Comparison of ENCODE assay signal across 1 cellular context in the genomic region with DNA sequence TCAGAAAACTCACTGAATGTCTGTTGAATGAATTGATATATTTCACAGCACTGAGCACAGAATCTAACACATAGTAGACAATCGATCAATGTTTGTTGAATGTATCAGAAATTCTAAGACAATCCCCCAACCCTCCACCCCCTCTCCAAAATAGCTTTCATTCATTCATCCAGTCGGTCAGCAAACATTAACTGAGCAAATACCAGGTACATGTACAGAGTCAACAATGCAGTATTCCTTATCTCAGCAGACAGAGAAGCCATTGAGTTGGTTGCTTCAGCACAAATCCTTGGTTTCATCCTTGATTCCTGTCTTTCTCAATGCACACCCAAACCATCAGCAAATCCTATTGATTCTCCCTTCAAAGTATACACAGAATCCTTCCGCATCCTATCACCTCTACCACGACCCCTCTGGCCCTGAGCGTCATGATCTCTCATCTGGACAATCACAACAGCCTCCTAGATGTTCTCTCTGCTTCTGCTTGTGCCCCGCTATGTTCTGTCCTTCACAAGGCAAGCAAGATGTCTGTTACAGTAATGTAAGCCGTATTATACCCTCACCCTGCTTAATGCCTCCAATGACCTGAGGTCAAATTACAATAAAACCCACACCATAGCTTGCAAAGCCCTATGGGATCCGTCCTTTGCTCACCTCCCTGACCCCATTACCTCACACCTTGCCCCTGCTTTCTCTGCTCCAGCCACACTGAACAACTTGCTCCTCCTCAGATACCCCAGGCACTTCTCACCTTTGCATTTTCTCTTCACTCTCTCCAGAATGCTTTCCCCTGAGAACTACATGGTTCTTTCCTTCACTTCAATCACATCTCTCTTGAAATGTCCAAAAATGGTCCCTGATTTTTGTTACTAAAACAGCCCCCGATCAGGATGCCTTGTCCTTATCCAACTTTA.
A peak's percentile ranks its signal among the peaks of the same experiment; 100 is the strongest.
TF ChIP-seq lines count a peak whose summit lies in the region.

No MANE protein-coding gene starts in this region.

TF ChIP-seq in HepG2, 621 proteins besides CTCF, POLR2A, EP300 and RAD21 (continued from another document and continues in another):
- TF ChIP-seq ZBTB40 (IDR thresholded peaks at IDR 0.05) = 0 out of 2 replicates have a peak, but pooled peaks have one; percentile 19
- peak; percentile 51; the same call in 1 of the 2 replicates for TF ChIP-seq ZBTB40 (CRISPR knock-in tag; IDR thresholded peaks at IDR 0.05)
- no peak for TF ChIP-seq ZNF512B (CRISPR knock-in tag; IDR thresholded peaks at IDR 0.05; ENCODE audit: borderline replicate concordance)
- TF ChIP-seq ZNF7 (CRISPR knock-in tag; IDR thresholded peaks at IDR 0.05) = no peak
- TF ChIP-seq HNF4A (CRISPR knock-in tag; IDR thresholded peaks at IDR 0.05) = peak; percentile 79
- peak; percentile 85; the same call in 1 of the 2 replicates for TF ChIP-seq ATF2 (CRISPR knock-in tag; IDR thresholded peaks at IDR 0.05)
- TF ChIP-seq STAG1 (CRISPR knock-in tag; IDR thresholded peaks at IDR 0.05) = peak; percentile 40
- TF ChIP-seq, protein P1, sequence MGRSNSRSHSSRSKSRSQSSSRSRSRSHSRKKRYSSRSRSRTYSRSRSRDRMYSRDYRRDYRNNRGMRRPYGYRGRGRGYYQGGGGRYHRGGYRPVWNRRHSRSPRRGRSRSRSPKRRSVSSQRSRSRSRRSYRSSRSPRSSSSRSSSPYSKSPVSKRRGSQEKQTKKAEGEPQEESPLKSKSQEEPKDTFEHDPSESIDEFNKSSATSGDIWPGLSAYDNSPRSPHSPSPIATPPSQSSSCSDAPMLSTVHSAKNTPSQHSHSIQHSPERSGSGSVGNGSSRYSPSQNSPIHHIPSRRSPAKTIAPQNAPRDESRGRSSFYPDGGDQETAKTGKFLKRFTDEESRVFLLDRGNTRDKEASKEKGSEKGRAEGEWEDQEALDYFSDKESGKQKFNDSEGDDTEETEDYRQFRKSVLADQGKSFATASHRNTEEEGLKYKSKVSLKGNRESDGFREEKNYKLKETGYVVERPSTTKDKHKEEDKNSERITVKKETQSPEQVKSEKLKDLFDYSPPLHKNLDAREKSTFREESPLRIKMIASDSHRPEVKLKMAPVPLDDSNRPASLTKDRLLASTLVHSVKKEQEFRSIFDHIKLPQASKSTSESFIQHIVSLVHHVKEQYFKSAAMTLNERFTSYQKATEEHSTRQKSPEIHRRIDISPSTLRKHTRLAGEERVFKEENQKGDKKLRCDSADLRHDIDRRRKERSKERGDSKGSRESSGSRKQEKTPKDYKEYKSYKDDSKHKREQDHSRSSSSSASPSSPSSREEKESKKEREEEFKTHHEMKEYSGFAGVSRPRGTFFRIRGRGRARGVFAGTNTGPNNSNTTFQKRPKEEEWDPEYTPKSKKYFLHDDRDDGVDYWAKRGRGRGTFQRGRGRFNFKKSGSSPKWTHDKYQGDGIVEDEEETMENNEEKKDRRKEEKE (IDR thresholded peaks at IDR 0.05) = no peak
- peak; percentile 64; the same call in 1 of the 2 replicates for TF ChIP-seq FOXK1 (CRISPR knock-in tag; IDR thresholded peaks at IDR 0.05; ENCODE audit: borderline replicate concordance, low read depth)
- no peak for TF ChIP-seq MBNL3 (CRISPR knock-in tag; conservative IDR thresholded peaks at IDR 0.05)
- TF ChIP-seq SOX13 (IDR thresholded peaks at IDR 0.05) = peak; percentile 90
- TF ChIP-seq SOX13 (CRISPR knock-in tag; conservative IDR thresholded peaks at IDR 0.05 in 1 of 2, IDR thresholded peaks at IDR 0.05 in 1 of 2) = peak in 1 of 2 experiments; percentile 96; a peak in 2 of 4 replicates
- no peak for TF ChIP-seq ZFP37 (CRISPR knock-in tag; IDR thresholded peaks at IDR 0.05; ENCODE audit: borderline replicate concordance)
- peak; percentile 60; the same call in 1 of the 2 replicates for TF ChIP-seq ZNF350 (CRISPR knock-in tag; IDR thresholded peaks at IDR 0.05; ENCODE audit: borderline replicate concordance, low read depth)
- peak; percentile 72 for TF ChIP-seq NR2C2 (CRISPR knock-in tag; IDR thresholded peaks at IDR 0.05; ENCODE audit: borderline replicate concordance)
- TF ChIP-seq RXRB (CRISPR knock-in tag; IDR thresholded peaks at IDR 0.05; ENCODE audit: borderline replicate concordance) = peak; percentile 89
- peak; percentile 62; the same call in 1 of the 2 replicates for TF ChIP-seq ZNF362 (CRISPR knock-in tag; IDR thresholded peaks at IDR 0.05; ENCODE audit: borderline replicate concordance)
- TF ChIP-seq SPEN (CRISPR knock-in tag; IDR thresholded peaks at IDR 0.05; ENCODE audit: low read depth) = peak; percentile 66; the same call in 1 of the 2 replicates
- TF ChIP-seq ZNF614 (CRISPR knock-in tag; IDR thresholded peaks at IDR 0.05; ENCODE audit: borderline replicate concordance) = peak; percentile 73; the same call in 1 of the 2 replicates
- TF ChIP-seq BRD4 (CRISPR knock-in tag; IDR thresholded peaks at IDR 0.05) = peak; percentile 74
- TF ChIP-seq, protein P2, sequence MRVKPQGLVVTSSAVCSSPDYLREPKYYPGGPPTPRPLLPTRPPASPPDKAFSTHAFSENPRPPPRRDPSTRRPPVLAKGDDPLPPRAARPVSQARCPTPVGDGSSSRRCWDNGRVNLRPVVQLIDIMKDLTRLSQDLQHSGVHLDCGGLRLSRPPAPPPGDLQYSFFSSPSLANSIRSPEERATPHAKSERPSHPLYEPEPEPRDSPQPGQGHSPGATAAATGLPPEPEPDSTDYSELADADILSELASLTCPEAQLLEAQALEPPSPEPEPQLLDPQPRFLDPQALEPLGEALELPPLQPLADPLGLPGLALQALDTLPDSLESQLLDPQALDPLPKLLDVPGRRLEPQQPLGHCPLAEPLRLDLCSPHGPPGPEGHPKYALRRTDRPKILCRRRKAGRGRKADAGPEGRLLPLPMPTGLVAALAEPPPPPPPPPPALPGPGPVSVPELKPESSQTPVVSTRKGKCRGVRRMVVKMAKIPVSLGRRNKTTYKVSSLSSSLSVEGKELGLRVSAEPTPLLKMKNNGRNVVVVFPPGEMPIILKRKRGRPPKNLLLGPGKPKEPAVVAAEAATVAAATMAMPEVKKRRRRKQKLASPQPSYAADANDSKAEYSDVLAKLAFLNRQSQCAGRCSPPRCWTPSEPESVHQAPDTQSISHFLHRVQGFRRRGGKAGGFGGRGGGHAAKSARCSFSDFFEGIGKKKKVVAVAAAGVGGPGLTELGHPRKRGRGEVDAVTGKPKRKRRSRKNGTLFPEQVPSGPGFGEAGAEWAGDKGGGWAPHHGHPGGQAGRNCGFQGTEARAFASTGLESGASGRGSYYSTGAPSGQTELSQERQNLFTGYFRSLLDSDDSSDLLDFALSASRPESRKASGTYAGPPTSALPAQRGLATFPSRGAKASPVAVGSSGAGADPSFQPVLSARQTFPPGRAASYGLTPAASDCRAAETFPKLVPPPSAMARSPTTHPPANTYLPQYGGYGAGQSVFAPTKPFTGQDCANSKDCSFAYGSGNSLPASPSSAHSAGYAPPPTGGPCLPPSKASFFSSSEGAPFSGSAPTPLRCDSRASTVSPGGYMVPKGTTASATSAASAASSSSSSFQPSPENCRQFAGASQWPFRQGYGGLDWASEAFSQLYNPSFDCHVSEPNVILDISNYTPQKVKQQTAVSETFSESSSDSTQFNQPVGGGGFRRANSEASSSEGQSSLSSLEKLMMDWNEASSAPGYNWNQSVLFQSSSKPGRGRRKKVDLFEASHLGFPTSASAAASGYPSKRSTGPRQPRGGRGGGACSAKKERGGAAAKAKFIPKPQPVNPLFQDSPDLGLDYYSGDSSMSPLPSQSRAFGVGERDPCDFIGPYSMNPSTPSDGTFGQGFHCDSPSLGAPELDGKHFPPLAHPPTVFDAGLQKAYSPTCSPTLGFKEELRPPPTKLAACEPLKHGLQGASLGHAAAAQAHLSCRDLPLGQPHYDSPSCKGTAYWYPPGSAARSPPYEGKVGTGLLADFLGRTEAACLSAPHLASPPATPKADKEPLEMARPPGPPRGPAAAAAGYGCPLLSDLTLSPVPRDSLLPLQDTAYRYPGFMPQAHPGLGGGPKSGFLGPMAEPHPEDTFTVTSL (CRISPR knock-in tag; IDR thresholded peaks at IDR 0.05; ENCODE audit: borderline replicate concordance) = peak; percentile 89
- peak; percentile 64 for TF ChIP-seq SAP130 (CRISPR knock-in tag; IDR thresholded peaks at IDR 0.05; ENCODE audit: low read depth)
- TF ChIP-seq MYC (CRISPR knock-in tag; IDR thresholded peaks at IDR 0.05; ENCODE audit: borderline replicate concordance) = peak; percentile 30; the same call in 1 of the 2 replicates
- TF ChIP-seq HHEX (CRISPR knock-in tag; IDR thresholded peaks at IDR 0.05) = peak; percentile 82
- peak; percentile 99 for TF ChIP-seq MED13 (CRISPR knock-in tag; IDR thresholded peaks at IDR 0.05)
